Comparison of ENCODE assay signal across 16 cellular contexts in the genomic region with DNA sequence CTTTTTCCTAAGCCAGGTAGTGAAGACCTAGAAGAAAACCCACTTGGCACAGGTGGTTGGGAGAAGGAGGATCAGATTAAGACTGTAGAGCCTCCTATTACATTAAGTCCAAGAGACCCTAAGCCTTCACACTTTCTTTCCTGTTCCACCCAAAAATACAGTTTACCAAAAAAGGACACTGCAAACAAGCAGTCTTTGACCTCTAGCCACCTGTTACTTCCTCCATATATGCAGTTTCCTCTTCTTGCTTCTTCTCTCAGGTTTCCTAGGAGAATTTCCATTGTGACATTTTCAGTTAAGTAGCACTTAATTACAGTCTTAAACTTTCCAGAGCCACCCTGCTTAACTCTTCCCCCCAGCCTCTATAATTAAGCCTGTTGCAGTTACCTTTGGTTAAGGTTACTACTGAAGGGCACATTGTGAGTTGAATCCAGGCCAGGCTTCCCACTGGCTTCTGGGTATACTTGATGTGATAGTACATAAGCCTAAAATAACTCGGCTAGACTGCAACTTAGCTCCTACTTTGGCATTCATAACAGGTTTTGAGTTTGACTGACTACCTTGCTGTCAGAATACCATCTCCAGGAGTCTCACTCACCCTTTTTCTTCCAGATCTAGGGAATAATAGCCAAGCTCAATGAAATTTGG.
DNase-seq lines count a peak whose midpoint lies in the region; ATAC-seq and TF ChIP-seq lines count a peak whose summit lies in the region.
"Had no signal": no experiment of that assay in that cellular context is flagged by ENCODE, and none has a peak within 500 bp of the region (broad histone marks: within the 10 kb centered on the region; RNA-seq: fewer than 3 reads in every experiment).

No MANE protein-coding gene starts in this region.

- H3K4me1 ChIP-seq in heart right ventricle (peaks cover 0 to 67% (median 27%) of the 10 kb centered on the region in 9 donors), gastrocnemius medialis (peaks cover 34% of the 10 kb centered on the region in 2 donors)

- in situ Hi-C loops in gastrocnemius medialis (cut with MboI; ENCODE audit: low sequenced_read_pairs in 4 of 4): no loop called here

- POLR2A ChIA-PET in WTC11 (lab: Charles Lee): no interaction called here

- H3K4me3 Mint-ChIP-seq in WTC11: no peak overlapping the region
- H3K4me3 Mint-ChIP-seq: activated T-cell treated with anti-CD3 and anti-CD28 coated beads, Interleukin-2, amount 50 U/mL, for 72 hours; effector memory CD8-positive, alpha-beta T cell had no signal

- peak; percentile 13 for DNase-seq in NCI-H2107 treated with DMSO at 0.1 percent for 48 hours (lab: John Stamatoyannopoulos, UW; ENCODE audit: unreplicated experiment)
- DNase-seq in NCI-H2107 (lab: John Stamatoyannopoulos, UW): no peak
- peak; percentile 28 for DNase-seq in OCI-M1 (lab: John Stamatoyannopoulos, UW)
- DNase-seq in heart right ventricle: peak; percentile 41 to 80
- peak; percentile 41 to 89 for DNase-seq in gastrocnemius medialis
- DNase-seq in WTC11 (ENCODE audit: low spot score): no peak
- no peak for DNase-seq in islet precursor cell
- DNase-seq: 8988T; activated naive CD4-positive, alpha-beta T cell treated with anti-CD3 and anti-CD28 coated beads, Interleukin-2, amount 50 U/mL, for 16 hours; activated T-cell treated with anti-CD3 and anti-CD28 coated beads, Interleukin-2, amount 50 U/mL, for 72 hours; effector memory CD8-positive, alpha-beta T cell; NCI-H1694 treated with DMSO at 0.1 percent for 48 hours; NCI-H446; nucleus accumbens; stimulated activated CD4-positive, alpha-beta T cell treated with anti-CD3 and anti-CD28 coated beads, Interleukin-12 subunit alpha, Interleukin-12 subunit beta, amount 100 ng/mL, for 4 hours had no signal

- 40 to 61% methylated on average over 1 of the region's 1 CpG for WGBS in heart right ventricle, 2 donors

- H3K36me3 ChIP-seq in heart right ventricle (no peaks in the 10 kb centered on the region), gastrocnemius medialis (no peaks in the 10 kb centered on the region)

- H3K27me3 ChIP-seq in heart right ventricle (no peaks in the 10 kb centered on the region), gastrocnemius medialis (no peaks in the 10 kb centered on the region)

- H3K27me3 Mint-ChIP-seq in WTC11 (ENCODE audit: low read depth): no peaks in the 10 kb centered on the region

- intact Hi-C loops in heart right ventricle (cut with DNase I): no loop called here
- intact Hi-C loops in gastrocnemius medialis (cut with DNase I; ENCODE audit: low total_unique reads): no loop called here

- no peak overlapping the region for H3K27ac Mint-ChIP-seq in WTC11
- H3K27ac Mint-ChIP-seq: activated T-cell treated with anti-CD3 and anti-CD28 coated beads, Interleukin-2, amount 50 U/mL, for 72 hours had no signal

- no peaks in the 10 kb centered on the region for H3K9me3 Mint-ChIP-seq in WTC11
- H3K9me3 Mint-ChIP-seq: activated T-cell treated with anti-CD3 and anti-CD28 coated beads, Interleukin-2, amount 50 U/mL, for 72 hours had no signal

- H3K27ac ChIP-seq in heart right ventricle: peak overlapping the region; percentile 53 to 88 (median 80)
- peak overlapping the region; percentile 68 to 76 (median 71) for H3K27ac ChIP-seq in gastrocnemius medialis

- H3K9me3 ChIP-seq in heart right ventricle (no peaks in the 10 kb centered on the region), gastrocnemius medialis (no peaks in the 10 kb centered on the region)

- TF ChIP-seq POLR2A in gastrocnemius medialis (IDR thresholded peaks at IDR 0.05): no peak

- peaks cover 23% of the 10 kb centered on the region for H3K4me1 Mint-ChIP-seq in WTC11

- ATAC-seq in heart right ventricle: peak; percentile 71 to 95 (median 86)
- peak; percentile 90 to 96 for ATAC-seq in gastrocnemius medialis
- ATAC-seq in HG02571 (IDR thresholded peaks at IDR 0.05; ENCODE audit: unreplicated experiment): no peak
- ATAC-seq in WTC11: no peak
- ATAC-seq: activated T-cell treated with anti-CD3 and anti-CD28 coated beads, Interleukin-2, amount 50 U/mL, for 72 hours; effector memory CD8-positive, alpha-beta T cell had no signal

- CTCF ChIA-PET in WTC11 (lab: Charles Lee): interaction anchor here (0.7 kb wide), 1 partner anchor 29 kb away, joined by 3 read pairs; no protein-coding TSS in a partner anchor

- H3K4me3 ChIP-seq in heart right ventricle: no peak overlapping the region
- no peak overlapping the region for H3K4me3 ChIP-seq in gastrocnemius medialis

- H3K36me3 Mint-ChIP-seq in WTC11: no peaks in the 10 kb centered on the region

- TF ChIP-seq CTCF in heart right ventricle (IDR thresholded peaks at IDR 0.05) (no peak), gastrocnemius medialis (IDR thresholded peaks at IDR 0.05 in 4 of 5, conservative IDR thresholded peaks at IDR 0.05 in 1 of 5) (no peak), WTC11 (IDR thresholded peaks at IDR 0.05) (no peak)

TF ChIP-seq in WTC11, 78 proteins besides CTCF, POLR2A, EP300 and RAD21:
- TF ChIP-seq, protein P1, sequence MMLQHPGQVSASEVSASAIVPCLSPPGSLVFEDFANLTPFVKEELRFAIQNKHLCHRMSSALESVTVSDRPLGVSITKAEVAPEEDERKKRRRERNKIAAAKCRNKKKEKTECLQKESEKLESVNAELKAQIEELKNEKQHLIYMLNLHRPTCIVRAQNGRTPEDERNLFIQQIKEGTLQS (CRISPR knock-in tag; conservative IDR thresholded peaks at IDR 0.05): no peak
- TF ChIP-seq HMGA2 (CRISPR knock-in tag; IDR thresholded peaks at IDR 0.05) (no peak), ZBTB43 (CRISPR knock-in tag; IDR thresholded peaks at IDR 0.05) (no peak), NFYB (CRISPR knock-in tag; conservative IDR thresholded peaks at IDR 0.05; ENCODE audit: low read depth) (no peak), HMGXB4 (CRISPR knock-in tag; IDR thresholded peaks at IDR 0.05) (no peak)
- TF ChIP-seq, protein P2, sequence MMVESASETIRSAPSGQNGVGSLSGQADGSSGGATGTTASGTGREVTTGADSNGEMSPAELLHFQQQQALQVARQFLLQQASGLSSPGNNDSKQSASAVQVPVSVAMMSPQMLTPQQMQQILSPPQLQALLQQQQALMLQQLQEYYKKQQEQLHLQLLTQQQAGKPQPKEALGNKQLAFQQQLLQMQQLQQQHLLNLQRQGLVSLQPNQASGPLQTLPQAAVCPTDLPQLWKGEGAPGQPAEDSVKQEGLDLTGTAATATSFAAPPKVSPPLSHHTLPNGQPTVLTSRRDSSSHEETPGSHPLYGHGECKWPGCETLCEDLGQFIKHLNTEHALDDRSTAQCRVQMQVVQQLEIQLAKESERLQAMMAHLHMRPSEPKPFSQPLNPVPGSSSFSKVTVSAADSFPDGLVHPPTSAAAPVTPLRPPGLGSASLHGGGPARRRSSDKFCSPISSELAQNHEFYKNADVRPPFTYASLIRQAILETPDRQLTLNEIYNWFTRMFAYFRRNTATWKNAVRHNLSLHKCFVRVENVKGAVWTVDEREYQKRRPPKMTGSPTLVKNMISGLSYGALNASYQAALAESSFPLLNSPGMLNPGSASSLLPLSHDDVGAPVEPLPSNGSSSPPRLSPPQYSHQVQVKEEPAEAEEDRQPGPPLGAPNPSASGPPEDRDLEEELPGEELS (CRISPR knock-in tag; IDR thresholded peaks at IDR 0.05): no peak
TF ChIP-seq in WTC11: peak in this region for 0.

Comparison
In these comparisons a context has a peak if more than half of its experiments do, and no peak if none do; other contexts are left out.
1. DNase-seq: peak in NCI-H2107 treated with DMSO at 0.1 percent for 48 hours (single experiment), OCI-M1 (single experiment), heart right ventricle (2 of 2) and gastrocnemius medialis (2 of 2); none in NCI-H2107 (single experiment), WTC11 (single experiment) and islet precursor cell (single experiment).
2. ATAC-seq: peak in heart right ventricle (8 of 8) and gastrocnemius medialis (2 of 2); none in HG02571 (single experiment) and WTC11 (single experiment).